In genomic region chr9:21357479-21358290, GRCh38 we compare ENCODE assay signal across 1 cellular context.
A peak's percentile ranks its signal among the peaks of the same experiment; 100 is the strongest.
TF ChIP-seq lines count a peak whose summit lies in the region.

No MANE protein-coding gene starts in this region.

TF ChIP-seq in GM12878, 131 proteins besides CTCF, POLR2A, EP300 and RAD21 (continued from another document):
- TF ChIP-seq ELK1 (IDR thresholded peaks at IDR 0.05; ENCODE audit: low read depth, low read length) (no peak), PKNOX1 (IDR thresholded peaks at IDR 0.05) (peak; percentile 60), ZNF384 (IDR thresholded peaks at IDR 0.05; ENCODE audit: borderline replicate concordance, low read depth, low read length) (no peak), HCFC1 (IDR thresholded peaks at IDR 0.05; ENCODE audit: low read length) (no peak), RAD51 (IDR thresholded peaks at IDR 0.05) (no peak), ZBED1 (IDR thresholded peaks at IDR 0.05; ENCODE audit: borderline replicate concordance) (0 out of 2 replicates have a peak, but pooled peaks have one; percentile 62), SUZ12 (IDR thresholded peaks at IDR 0.05; ENCODE audit: unreplicated experiment) (no peak), RCOR1 (conservative IDR thresholded peaks at IDR 0.05; ENCODE audit: low read depth, low read length) (no peak), REST (IDR thresholded peaks at IDR 0.05; ENCODE audit: low read depth, low read length) (no peak), STAT3 (IDR thresholded peaks at IDR 0.05; ENCODE audit: low read depth, low read length) (no peak), HDAC2 (IDR thresholded peaks at IDR 0.05) (no peak), USF2 (IDR thresholded peaks at IDR 0.05; ENCODE audit: borderline replicate concordance, low read depth, low read length) (no peak), ATF2 (IDR thresholded peaks at IDR 0.05; ENCODE audit: low read length) (peak; percentile 80), DPF2 (IDR thresholded peaks at IDR 0.05) (peak; percentile 80; the same call in 1 of the 2 replicates), BHLHE40 (IDR thresholded peaks at IDR 0.05; ENCODE audit: borderline replicate concordance in 1 of 2, low read depth in 2 of 2, low read length in 1 of 2) (peak in 1 of 2 experiments; percentile 10; a peak in 1 of 4 replicates), GABPA (IDR thresholded peaks at IDR 0.05; ENCODE audit: low read depth) (0 out of 2 replicates have a peak, but pooled peaks have one; percentile 16), IKZF2 (IDR thresholded peaks at IDR 0.05) (peak; percentile 85 to 87), IRF3 (IDR thresholded peaks at IDR 0.05) (no peak), CEBPB (IDR thresholded peaks at IDR 0.05; ENCODE audit: borderline replicate concordance in 1 of 2, low read depth in 2 of 2, low read length in 2 of 2) (0 out of 4 replicates have a peak, but pooled peaks of 1 of the 2 experiments have one; percentile 57), ZNF207 (IDR thresholded peaks at IDR 0.05; ENCODE audit: borderline replicate concordance) (no peak), CBX5 (IDR thresholded peaks at IDR 0.05; ENCODE audit: low read depth) (0 out of 2 replicates have a peak, but pooled peaks have one; percentile 54), TCF3 (IDR thresholded peaks at IDR 0.05; ENCODE audit: borderline replicate concordance, insufficient read depth, low read depth, low read length) (no peak), RFX5 (IDR thresholded peaks at IDR 0.05; ENCODE audit: low read depth, low read length) (0 out of 2 replicates have a peak, but pooled peaks have one; percentile 26), ZNF217 (IDR thresholded peaks at IDR 0.05) (peak; percentile 52; the same call in 1 of the 2 replicates), CREM (IDR thresholded peaks at IDR 0.05; ENCODE audit: low read depth) (0 out of 2 replicates have a peak, but pooled peaks have one; percentile 22), SMC3 (IDR thresholded peaks at IDR 0.05; ENCODE audit: borderline replicate concordance, low read length) (no peak), CEBPZ (IDR thresholded peaks at IDR 0.05; ENCODE audit: low read depth, low read length) (no peak), EGR1 (IDR thresholded peaks at IDR 0.05; ENCODE audit: borderline replicate concordance in 1 of 2, low read depth in 2 of 2, low read length in 2 of 2) (no peak), STAT1 (conservative IDR thresholded peaks at IDR 0.05) (no peak), MYC (IDR thresholded peaks at IDR 0.05; ENCODE audit: insufficient read depth, insufficient read length, insufficient replicate concordance, low read length, severe bottlenecking) (no peak), NR2C1 (IDR thresholded peaks at IDR 0.05) (no peak), TCF7 (IDR thresholded peaks at IDR 0.05; ENCODE audit: borderline replicate concordance) (no peak), ZZZ3 (IDR thresholded peaks at IDR 0.05; ENCODE audit: control insufficient read depth, insufficient read length, low read depth) (no peak), IRF4 (IDR thresholded peaks at IDR 0.05; ENCODE audit: low read depth, low read length) (0 out of 2 replicates have a peak, but pooled peaks have one; percentile 17), RBBP5 (conservative IDR thresholded peaks at IDR 0.05) (no peak), YY1 (IDR thresholded peaks at IDR 0.05; ENCODE audit: low read depth, low read length) (peak; percentile 45; the same call in 1 of the 2 replicates), POLR2AphosphoS5 (IDR thresholded peaks at IDR 0.05; ENCODE audit: low read length) (no peak), NR2F1 (conservative IDR thresholded peaks at IDR 0.05) (no peak; the same call in 1 of the 2 replicates), MTA3 (IDR thresholded peaks at IDR 0.05; ENCODE audit: borderline replicate concordance, low read length) (no peak), BACH1 (IDR thresholded peaks at IDR 0.05; ENCODE audit: borderline replicate concordance) (no peak), MYB (IDR thresholded peaks at IDR 0.05; ENCODE audit: borderline replicate concordance, low read depth, low read length) (no peak), JUNB (IDR thresholded peaks at IDR 0.05) (peak; percentile 73), IRF5 (IDR thresholded peaks at IDR 0.05; ENCODE audit: borderline replicate concordance) (no peak), SMARCA5 (IDR thresholded peaks at IDR 0.05) (0 out of 2 replicates have a peak, but pooled peaks have one; percentile 23), USF1 (IDR thresholded peaks at IDR 0.05; ENCODE audit: borderline replicate concordance, extremely low read length, insufficient read depth, low read depth, low read length) (no peak)
